18 cellular contexts compared by ENCODE assay signal in genomic region chr6:108741346-108741989, GRCh38.
DNase-seq lines count a peak whose midpoint lies in the region; ATAC-seq, FAIRE-seq and TF ChIP-seq lines count a peak whose summit lies in the region.
"Had no signal": no experiment of that assay in that cellular context is flagged by ENCODE, and none has a peak within 500 bp of the region (broad histone marks: within the 10 kb centered on the region; RNA-seq: fewer than 3 reads in every experiment).

No MANE protein-coding gene starts in this region.

- H3K27ac Mint-ChIP-seq in dendritic cell treated with granulocyte-macrophage colony-stimulating factor and Interleukin-4, amounts not matched to agents 40 ng/mL and 50 ng/mL, for 4 days = peak overlapping the region; percentile 52
- H3K27ac Mint-ChIP-seq: B cell had no signal

- ATAC-seq in HepG2 = peak; percentile 74
- no peak for ATAC-seq in right lobe of liver
- no peak for ATAC-seq in aorta (ENCODE audit: low FRiP score)
- no peak for ATAC-seq in GM21786 (IDR thresholded peaks at IDR 0.05; ENCODE audit: unreplicated experiment)
- ATAC-seq in activated T-cell treated with anti-CD3 and anti-CD28 coated beads, Interleukin-2, amount 50 U/mL, for 4 hours = no peak

- H4K20me1 ChIP-seq in HepG2 (ENCODE audit: insufficient read depth, low read length) = no peaks in the 10 kb centered on the region

- H3K27me3 Mint-ChIP-seq in dendritic cell treated with granulocyte-macrophage colony-stimulating factor and Interleukin-4, amounts not matched to agents 40 ng/mL and 50 ng/mL, for 4 days = no peaks in the 10 kb centered on the region
- H3K27me3 Mint-ChIP-seq in activated T-cell treated with anti-CD3 and anti-CD28 coated beads, Interleukin-2, amount 50 U/mL, for 4 hours (ENCODE audit: low read depth) = peaks cover 10% of the 10 kb centered on the region

- TF ChIP-seq RAD21 in HepG2 (CRISPR knock-in tag; IDR thresholded peaks at IDR 0.05) = no peak

- DNase-seq in HepG2 (ENCODE audit: low spot score) = peak; percentile 39
- no peak for DNase-seq in right lobe of liver
- DNase-seq in aorta = no peak
- no peak for DNase-seq in NCI-H2029 (lab: John Stamatoyannopoulos, UW)
- no peak for DNase-seq in activated T-cell treated with anti-CD3 and anti-CD28 coated beads, Interleukin-2, amount 50 U/mL, for 4 hours
- DNase-seq: 8988T; Caco-2; CD4-positive, CD25-positive, alpha-beta regulatory T cell; GOT3; NCI-H1694 treated with DMSO at 0.1 percent for 48 hours; NCI-H2107; NCI-H524 had no signal

- no peak for TF ChIP-seq EP300 in HepG2 (IDR thresholded peaks at IDR 0.05; ENCODE audit: low read depth in 2 of 2, low read length in 2 of 2)
- TF ChIP-seq EP300 in HepG2 (CRISPR knock-in tag; IDR thresholded peaks at IDR 0.05; ENCODE audit: borderline replicate concordance) = no peak

- H3K9me3 ChIP-seq in HepG2 (ENCODE audit: low read length) (no peaks in the 10 kb centered on the region), right lobe of liver (no peaks in the 10 kb centered on the region), neutrophil (no peaks in the 10 kb centered on the region), aorta (ENCODE audit: control insufficient read depth, low read length) (no peaks in the 10 kb centered on the region)
- H3K9me3 ChIP-seq: Caco-2 had no signal

- H3K27me3 ChIP-seq in HepG2 (ENCODE audit: control insufficient read depth in 1 of 2, insufficient read depth in 2 of 2, low read length in 2 of 2) (no peaks in the 10 kb centered on the region), right lobe of liver (no peaks in the 10 kb centered on the region), neutrophil (no peaks in the 10 kb centered on the region), aorta (ENCODE audit: control insufficient read depth in 1 of 2, insufficient read depth in 2 of 2, low read length in 1 of 2) (no peaks in the 10 kb centered on the region)

- in situ Hi-C loops in HepG2 (cut with HindIII; ENCODE audit: extremely low pct_ligation_motif_present, low pct_unique_long_range_greater_than_20kb) = no loop called here

- H3K4me1 ChIP-seq in HepG2 (ENCODE audit: insufficient read depth, low read length) (peaks cover 72% of the 10 kb centered on the region), right lobe of liver (peaks cover 0 to 26% (median 10%) of the 10 kb centered on the region in 4 donors), neutrophil (ENCODE audit: control insufficient read depth in 1 of 2, insufficient read depth in 1 of 2, low read depth in 1 of 2, low read length in 1 of 2) (peaks cover 11 to 14% of the 10 kb centered on the region in 2 experiments), aorta (ENCODE audit: control insufficient read depth in 1 of 2, insufficient read depth in 2 of 2, low read length in 2 of 2) (peaks cover 5 to 14% of the 10 kb centered on the region in 2 donors)

- H3K9ac ChIP-seq in HepG2 (ENCODE audit: insufficient read depth, low read depth, low read length) = no peak overlapping the region

- H3K4me3 ChIP-seq in HepG2 (replicated peaks in 1 of 3; ENCODE audit: insufficient read depth in 1 of 3, low read depth in 2 of 3, low read length in 3 of 3) = peak overlapping the region in 1 of 3 experiments; percentile 26; a peak in 1 of 6 replicates
- H3K4me3 ChIP-seq in right lobe of liver = no peak overlapping the region
- H3K4me3 ChIP-seq in neutrophil (ENCODE audit: low read depth in 1 of 2, low read length in 1 of 2) = no peak overlapping the region
- H3K4me3 ChIP-seq in aorta (ENCODE audit: low read length in 2 of 2) = no peak overlapping the region

- POLR2A ChIA-PET in HepG2 (lab: Yijun Ruan, JAX) = no interaction called here

- no peaks in the 10 kb centered on the region for H3K36me3 Mint-ChIP-seq in dendritic cell treated with granulocyte-macrophage colony-stimulating factor and Interleukin-4, amounts not matched to agents 40 ng/mL and 50 ng/mL, for 4 days (ENCODE audit: low read depth)
- no peaks in the 10 kb centered on the region for H3K36me3 Mint-ChIP-seq in activated T-cell treated with anti-CD3 and anti-CD28 coated beads, Interleukin-2, amount 50 U/mL, for 4 hours (ENCODE audit: insufficient read depth)
- H3K36me3 Mint-ChIP-seq: CD4-positive, CD25-positive, alpha-beta regulatory T cell had no signal

- peak overlapping the region; percentile 41 for H3K4me2 ChIP-seq in HepG2 (ENCODE audit: low read depth, low read length)

- H3K36me3 ChIP-seq in HepG2 (replicated peaks in 1 of 2; ENCODE audit: control insufficient read depth in 1 of 2, insufficient read depth in 2 of 2, low read length in 2 of 2) = no peaks in the 10 kb centered on the region
- no peaks in the 10 kb centered on the region for H3K36me3 ChIP-seq in right lobe of liver
- H3K36me3 ChIP-seq in neutrophil = no peaks in the 10 kb centered on the region
- no peaks in the 10 kb centered on the region for H3K36me3 ChIP-seq in aorta (ENCODE audit: control insufficient read depth in 1 of 2, insufficient read depth in 2 of 2, low read length in 1 of 2)

- H3K27ac ChIP-seq in HepG2 (ENCODE audit: extremely low read length, insufficient read depth, low read length) (peak overlapping the region; percentile 64), right lobe of liver (no peak overlapping the region), neutrophil (peak overlapping the region; percentile 77), aorta (ENCODE audit: low read depth in 1 of 2, low read length in 2 of 2) (peak overlapping the region; percentile 37 to 49)
- H3K27ac ChIP-seq: RWPE1 had no signal

- no peak for TF ChIP-seq CTCF in HepG2 (CRISPR knock-in tag; IDR thresholded peaks at IDR 0.05)
- TF ChIP-seq CTCF in right lobe of liver (IDR thresholded peaks at IDR 0.05) = no peak
- TF ChIP-seq CTCF in neutrophil (IDR thresholded peaks at IDR 0.05) = no peak

- WGBS in HepG2 (ENCODE audit: low lambda C conversion rate) = 26% methylated on average over 9 of the region's 9 CpGs
- 66% methylated on average over 9 of the region's 9 CpGs for WGBS in right lobe of liver (ENCODE audit: insufficient coverage, low coverage, low lambda C conversion rate, missing lambda C conversion rate)
- whole genome bisulfite sequencing in aorta, 2 donors = 10 to 14% methylated on average over 9 of the region's 9 CpGs

- H2AFZ ChIP-seq in HepG2 (ENCODE audit: low read length) = peak overlapping the region; percentile 43

- FAIRE-seq in HepG2 (lab: Jason Lieb, UNC) = peak; percentile 23
- FAIRE-seq: GM19239 had no signal

- TF ChIP-seq POLR2A in HepG2 (IDR thresholded peaks at IDR 0.05; ENCODE audit: insufficient read depth in 1 of 2, low read depth in 2 of 2, low read length in 2 of 2) (no peak), right lobe of liver (IDR thresholded peaks at IDR 0.05) (no peak)

- H3K9me3 Mint-ChIP-seq in dendritic cell treated with granulocyte-macrophage colony-stimulating factor and Interleukin-4, amounts not matched to agents 40 ng/mL and 50 ng/mL, for 4 days = no peaks in the 10 kb centered on the region
- H3K9me3 Mint-ChIP-seq in activated T-cell treated with anti-CD3 and anti-CD28 coated beads, Interleukin-2, amount 50 U/mL, for 4 hours = no peaks in the 10 kb centered on the region
- H3K9me3 Mint-ChIP-seq: CD4-positive, CD25-positive, alpha-beta regulatory T cell had no signal

- no peak overlapping the region for H3K4me3 Mint-ChIP-seq in dendritic cell treated with granulocyte-macrophage colony-stimulating factor and Interleukin-4, amounts not matched to agents 40 ng/mL and 50 ng/mL, for 4 days
- no peak overlapping the region for H3K4me3 Mint-ChIP-seq in activated T-cell treated with anti-CD3 and anti-CD28 coated beads, Interleukin-2, amount 50 U/mL, for 4 hours
- H3K4me3 Mint-ChIP-seq: B cell; CD4-positive, CD25-positive, alpha-beta regulatory T cell had no signal

- no TSS peak for BruUV-seq in HepG2 (replicated peaks; lab: Mats Ljungman, UMichigan)

- H3K4me1 Mint-ChIP-seq in dendritic cell treated with granulocyte-macrophage colony-stimulating factor and Interleukin-4, amounts not matched to agents 40 ng/mL and 50 ng/mL, for 4 days (ENCODE audit: low read depth) = peaks cover 51% of the 10 kb centered on the region
- no peaks in the 10 kb centered on the region for H3K4me1 Mint-ChIP-seq in activated T-cell treated with anti-CD3 and anti-CD28 coated beads, Interleukin-2, amount 50 U/mL, for 4 hours (ENCODE audit: low read depth)

- intact Hi-C loops in HepG2 (cut with micrococcal nuclease; ENCODE audit: unreplicated experiment) = no loop called here
- intact Hi-C loops in right lobe of liver (cut with DNase I) = no loop called here
- intact Hi-C loops in dendritic cell treated with granulocyte-macrophage colony-stimulating factor and Interleukin-4, amounts not matched to agents 40 ng/mL and 50 ng/mL, for 4 days (cut with micrococcal nuclease) = loop anchor here (10.0 kb wide), 1 partner anchor 93 kb away; no protein-coding TSS in a partner anchor
- intact Hi-C loops in aorta (cut with DNase I) = loop anchor here in 1 of 2 donors (5.0 kb wide), 1 partner anchor 179 kb away; the partner anchor contains the start of gene FOXO3

- H3K79me2 ChIP-seq in HepG2 (ENCODE audit: insufficient read depth, low read length) = no peaks in the 10 kb centered on the region

- CTCF ChIA-PET in HepG2 (lab: Yijun Ruan, JAX; ENCODE audit: low intra/inter-chr PET ratio, low total read pairs) = no interaction called here

TF ChIP-seq in HepG2, 621 proteins besides CTCF, POLR2A, EP300 and RAD21 (continues in another document):
- TF ChIP-seq ASH2L (IDR thresholded peaks at IDR 0.05; ENCODE audit: insufficient read length, low read depth, low read length) (peak; percentile 43), ZNF724P (CRISPR knock-in tag; IDR thresholded peaks at IDR 0.05; ENCODE audit: borderline replicate concordance) (no peak), ZEB1 (IDR thresholded peaks at IDR 0.05; ENCODE audit: insufficient replicate concordance, low read depth) (peak; percentile 26), SOX13 (IDR thresholded peaks at IDR 0.05) (no peak), SOX13 (CRISPR knock-in tag; conservative IDR thresholded peaks at IDR 0.05 in 1 of 2, IDR thresholded peaks at IDR 0.05 in 1 of 2) (peak in 1 of 2 experiments; percentile 28; a peak in 1 of 4 replicates)

Comparison
In these comparisons a context has a peak if more than half of its experiments do, and no peak if none do; other contexts are left out.
1. H3K27ac ChIP-seq: peak in HepG2 (single experiment), neutrophil (single experiment) and aorta (2 of 2); none in right lobe of liver (0 of 3).